In genomic region chr12:6272300-6273208, GRCh38 we compare ENCODE assay signal across 11 cellular contexts. TPM values are rescaled to one million over a fixed set of nuclear protein-coding genes. Genes with fewer than 3 reads are reported as not detected.
DNase-seq lines count a peak whose midpoint lies in the region; ATAC-seq and TF ChIP-seq lines count a peak whose summit lies in the region.
"Had no signal": no experiment of that assay in that cellular context is flagged by ENCODE, and none has a peak within 500 bp of the region (broad histone marks: within the 10 kb centered on the region; RNA-seq: fewer than 3 reads in every experiment).

No MANE protein-coding gene starts in this region.

- no peaks in the 10 kb centered on the region for H3K9me3 ChIP-seq in iPS-18a (ENCODE audit: control insufficient read depth, low read depth, low read length)
- H3K9me3 ChIP-seq in stomach, result no peaks in the 10 kb centered on the region

- H3K27ac ChIP-seq in iPS-18a (ENCODE audit: low read length), result no peak overlapping the region
- peak overlapping the region in 3 of 5 donors; percentile 7 to 29 (median 10) for H3K27ac ChIP-seq in stomach

- POLR2A ChIA-PET in activated CD4-positive, alpha-beta T cell treated with anti-CD3 and anti-CD28 coated beads for 36 hours (lab: Charles Lee), result interaction anchor here (0.8 kb wide), 1 partner anchor 198 kb away, joined by 3 read pairs; the partner anchor contains the start of gene VAMP1

- TF ChIP-seq CTCF in stomach (IDR thresholded peaks at IDR 0.05), result no peak

- H3K4me3 ChIP-seq in iPS-18a (ENCODE audit: low read length) (no peak overlapping the region), stomach (no peak overlapping the region)

- no peaks in the 10 kb centered on the region for H3K36me3 ChIP-seq in iPS-18a (ENCODE audit: control insufficient read depth, low read depth, low read length)
- no peaks in the 10 kb centered on the region for H3K36me3 ChIP-seq in stomach

- no peaks in the 10 kb centered on the region for H3K9me3 Mint-ChIP-seq in activated CD4-positive, alpha-beta T cell treated with anti-CD3 and anti-CD28 coated beads for 36 hours (ENCODE audit: low read depth)
- H3K9me3 Mint-ChIP-seq: activated naive CD4-positive, alpha-beta T cell treated with anti-CD3 and anti-CD28 coated beads, Interleukin-2, amount 10 ng/mL, durations not matched to agents 7 days and 5 days had no signal

- H3K4me1 ChIP-seq in iPS-18a (ENCODE audit: control insufficient read depth, low read depth, low read length) (peaks cover 36% of the 10 kb centered on the region), stomach (peaks cover 6 to 43% (median 27%) of the 10 kb centered on the region in 4 donors)

- peaks cover 4% of the 10 kb centered on the region for H3K27me3 Mint-ChIP-seq in activated CD4-positive, alpha-beta T cell treated with anti-CD3 and anti-CD28 coated beads for 36 hours

- intact Hi-C loops in activated CD4-positive, alpha-beta T cell treated with anti-CD3 and anti-CD28 coated beads for 36 hours (cut with DNase I, micrococcal nuclease), result no loop called here
- intact Hi-C loops in stomach (cut with DNase I; ENCODE audit: low total_unique reads), result loop anchor here (5.0 kb wide), 1 partner anchor 215 kb away; no protein-coding TSS in a partner anchor

- peak; percentile 55 for DNase-seq in activated CD4-positive, alpha-beta T cell treated with anti-CD3 and anti-CD28 coated beads for 36 hours
- no peak for DNase-seq in activated CD4-positive, alpha-beta T cell treated with anti-CD3 and anti-CD28 coated beads, Interleukin-2, amount 50 U/mL, for 1 hour
- DNase-seq in NCI-H2107 (lab: John Stamatoyannopoulos, UW) (peak; percentile 80), stomach (peak; percentile 40), NCI-H524 (lab: John Stamatoyannopoulos, UW) (no peak), NCI-H345 treated with DMSO at 0.1 percent for 48 hours (lab: John Stamatoyannopoulos, UW; ENCODE audit: unreplicated experiment) (no peak), NCI-H1436 (lab: John Stamatoyannopoulos, UW) (no peak)
- DNase-seq: activated naive CD4-positive, alpha-beta T cell treated with anti-CD3 and anti-CD28 coated beads, Interleukin-2, amount 10 ng/mL, durations not matched to agents 7 days and 5 days; NCI-H1417 treated with DMSO at 0.1 percent for 48 hours had no signal

- H3K4me1 Mint-ChIP-seq in activated CD4-positive, alpha-beta T cell treated with anti-CD3 and anti-CD28 coated beads for 36 hours, result peaks cover 15% of the 10 kb centered on the region
- H3K4me1 Mint-ChIP-seq: activated naive CD4-positive, alpha-beta T cell treated with anti-CD3 and anti-CD28 coated beads, Interleukin-2, amount 10 ng/mL, durations not matched to agents 7 days and 5 days had no signal

- H3K4me3 Mint-ChIP-seq in activated CD4-positive, alpha-beta T cell treated with anti-CD3 and anti-CD28 coated beads for 36 hours, result no peak overlapping the region
- H3K4me3 Mint-ChIP-seq: activated naive CD4-positive, alpha-beta T cell treated with anti-CD3 and anti-CD28 coated beads, Interleukin-2, amount 10 ng/mL, durations not matched to agents 7 days and 5 days had no signal

- no peak for TF ChIP-seq EP300 in stomach (IDR thresholded peaks at IDR 0.05)

- H3K27me3 ChIP-seq in iPS-18a (ENCODE audit: control insufficient read depth, insufficient read depth, low read length) (no peaks in the 10 kb centered on the region), stomach (no peaks in the 10 kb centered on the region)

- peak overlapping the region; percentile 14 for H3K9ac ChIP-seq in iPS-18a (ENCODE audit: low read length)

- WGBS in stomach, 5 donors, result 41 to 65% (median 56%) methylated on average over 12 of the region's 12 CpGs

- ATAC-seq in activated CD4-positive, alpha-beta T cell treated with anti-CD3 and anti-CD28 coated beads for 36 hours, result peak; percentile 87

- no peaks in the 10 kb centered on the region for H3K36me3 Mint-ChIP-seq in activated CD4-positive, alpha-beta T cell treated with anti-CD3 and anti-CD28 coated beads for 36 hours (ENCODE audit: low read depth)
- H3K36me3 Mint-ChIP-seq: activated naive CD4-positive, alpha-beta T cell treated with anti-CD3 and anti-CD28 coated beads, Interleukin-2, amount 10 ng/mL, durations not matched to agents 7 days and 5 days had no signal

- H3K27ac Mint-ChIP-seq in activated CD4-positive, alpha-beta T cell treated with anti-CD3 and anti-CD28 coated beads for 36 hours, result no peak overlapping the region
- H3K27ac Mint-ChIP-seq: activated naive CD4-positive, alpha-beta T cell treated with anti-CD3 and anti-CD28 coated beads, Interleukin-2, amount 10 ng/mL, durations not matched to agents 7 days and 5 days had no signal

- CTCF ChIA-PET in activated CD4-positive, alpha-beta T cell treated with anti-CD3 and anti-CD28 coated beads for 36 hours (lab: Charles Lee), result interaction anchor here (1.0 to 9.3 kb wide), 3 partner anchors 12 to 77 kb away, joined by 5 to 127 read pairs (median 7); no protein-coding TSS in a partner anchor

- TF ChIP-seq POLR2A in stomach (IDR thresholded peaks at IDR 0.05), result no peak

RNA-seq across cellular contexts. Expression of gene PLEKHG6, which starts 37.9 kb away (rescaled TPM):
- total RNA-seq in activated CD4-positive, alpha-beta T cell treated with anti-CD3 and anti-CD28 coated beads for 36 hours, result not detected
- total RNA-seq in stomach, result 100 to 1,000 TPM in 1 of 5 donors, 10 to 100 TPM in 3, 1 to 10 TPM in 1; 6.4 to 101 (median 16.2) TPM
- polyA plus RNA-seq in stomach, result 10 to 100 TPM in 2 of 3 donors, 1 to 10 TPM in 1; 5.9 to 32.3 (median 27.0) TPM
- total RNA-seq: SK-MEL-5 had no signal

Comparison
In these comparisons a context has a peak if more than half of its experiments do, and no peak if none do; other contexts are left out.
1. DNase-seq: peak in activated CD4-positive, alpha-beta T cell treated with anti-CD3 and anti-CD28 coated beads for 36 hours (single experiment), NCI-H2107 (single experiment) and stomach (single experiment); none in activated CD4-positive, alpha-beta T cell treated with anti-CD3 and anti-CD28 coated beads, Interleukin-2, amount 50 U/mL, for 1 hour (single experiment), NCI-H524 (0 of 2), NCI-H345 treated with DMSO at 0.1 percent for 48 hours (single experiment) and NCI-H1436 (single experiment).
2. RNA of gene PLEKHG6, which starts 37.9 kb away (total RNA-seq): 6.4 to 101 TPM in stomach; not detected in activated CD4-positive, alpha-beta T cell treated with anti-CD3 and anti-CD28 coated beads for 36 hours; every median in the first group is over 4 times any median in the second.